7 cellular contexts compared by ENCODE assay signal in the genomic region with DNA sequence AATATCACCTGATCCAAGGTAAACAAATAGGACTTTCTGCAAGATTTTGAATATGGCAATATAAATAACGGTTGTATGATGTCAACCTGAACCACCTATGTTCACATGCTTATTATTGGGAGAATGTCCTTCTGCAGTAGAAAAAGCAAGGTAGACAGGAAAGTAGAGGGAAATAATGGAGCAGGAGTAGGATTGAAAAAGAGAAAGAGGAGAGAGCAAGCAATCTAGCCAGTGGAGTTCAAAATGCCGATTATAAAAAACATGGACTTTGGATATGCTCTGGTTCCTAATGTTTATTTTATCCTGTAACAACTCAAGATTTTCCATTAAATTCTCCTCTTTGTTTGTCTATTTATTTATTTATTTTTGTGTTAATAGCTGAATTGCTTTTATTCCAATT.
"Had no signal": no experiment of that assay in that cellular context is flagged by ENCODE, and none has a peak within 500 bp of the region (broad histone marks: within the 10 kb centered on the region; RNA-seq: fewer than 3 reads in every experiment).

No MANE protein-coding gene starts in this region.

- H3K27me3 Mint-ChIP-seq: IgD-negative memory B cell had no signal

- H3K4me3 Mint-ChIP-seq: IgD-negative memory B cell had no signal

- H3K4me1 Mint-ChIP-seq: IgD-negative memory B cell had no signal

- FAIRE-seq: HTR-8/SVneo had no signal

- H3K27ac Mint-ChIP-seq: IgD-negative memory B cell had no signal

- DNase-seq: IMR-90, KBM-7, KG1 had no signal

- H3K27ac ChIP-seq: HL-60, KMS-11 had no signal

- H3K4me2 ChIP-seq: KMS-11 had no signal

- H3K9ac ChIP-seq: KMS-11 had no signal

- H3K36me3 Mint-ChIP-seq: IgD-negative memory B cell had no signal
